Comparison of ENCODE assay signal across 19 cellular contexts in the genomic region with DNA sequence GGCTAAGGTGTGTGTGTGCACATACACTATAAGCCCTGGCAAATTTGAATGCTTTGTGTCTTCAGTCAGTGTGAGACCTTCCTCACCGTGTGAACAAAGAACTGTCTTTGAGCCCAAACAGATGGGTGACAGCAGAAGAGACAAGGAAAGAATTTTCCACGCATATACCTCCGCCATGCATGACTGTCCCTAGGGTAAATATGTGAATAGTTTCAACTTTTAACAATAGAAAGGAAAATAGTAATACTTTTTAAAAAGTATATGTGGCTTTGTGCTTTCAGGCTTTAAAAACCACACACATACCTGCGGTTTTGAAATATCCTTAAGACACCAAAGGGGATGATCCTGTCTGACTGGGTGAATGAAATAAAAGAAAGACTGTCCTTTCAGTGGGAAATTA.
DNase-seq lines count a peak whose midpoint lies in the region; TF ChIP-seq lines count a peak whose summit lies in the region.
"Had no signal": no experiment of that assay in that cellular context is flagged by ENCODE, and none has a peak within 500 bp of the region (broad histone marks: within the 10 kb centered on the region; RNA-seq: fewer than 3 reads in every experiment).

No MANE protein-coding gene starts in this region.

- no peak overlapping the region for H3K4me3 ChIP-seq in astrocyte of the cerebellum (ENCODE audit: low read depth, low read length)
- H3K4me3 ChIP-seq: neural progenitor cell, suprapubic skin had no signal

- DNase-seq in Caki2 (ENCODE audit: low read depth) (peak; percentile 70), LHCN-M2 (ENCODE audit: low read depth) (peak; percentile 81), astrocyte of the cerebellum (ENCODE audit: low read depth) (peak; percentile 68), iris pigment epithelial cell (ENCODE audit: low read depth) (peak; percentile 56), 8988T (no peak), glutamatergic neuron (no peak)
- DNase-seq in activated naive CD4-positive, alpha-beta T cell treated with Interleukin-2 at 50 U/mL for 16 hours = no peak
- no peak for DNase-seq in activated CD4-positive, CD25-positive, alpha-beta regulatory T cell (lab: John Stamatoyannopoulos, UW)
- DNase-seq: activated CD4-positive, alpha-beta T cell treated with anti-CD3 and anti-CD28 coated beads, Interleukin-2, amount 50 U/mL, for 48 hours; activated gamma-delta T cell treated with Interleukin-2 at 50 U/mL for 16 hours; CD4-positive, CD25-positive, alpha-beta regulatory T cell; hypothalamus; NCI-H1694 treated with DMSO at 0.1 percent for 48 hours; NCI-H345; NK-92 treated with Interleukin-12 subunit alpha and Interleukin-12 subunit beta, amount 100 ng/mL, for 24 hours; stimulated activated CD4-positive, alpha-beta T cell treated with anti-CD3 and anti-CD28 coated beads, Interleukin-4, amount 100 ng/mL, for 24 hours; T-helper 1 cell had no signal

- H3K27ac Mint-ChIP-seq in glutamatergic neuron (ENCODE audit: unreplicated experiment) = no peak overlapping the region
- H3K27ac Mint-ChIP-seq: CD4-positive, CD25-positive, alpha-beta regulatory T cell had no signal

- no peaks in the 10 kb centered on the region for H3K36me3 Mint-ChIP-seq in glutamatergic neuron (ENCODE audit: unreplicated experiment)
- H3K36me3 Mint-ChIP-seq: CD4-positive, CD25-positive, alpha-beta regulatory T cell; neural progenitor cell had no signal

- H3K4me3 Mint-ChIP-seq in glutamatergic neuron (ENCODE audit: unreplicated experiment) = no peak overlapping the region
- H3K4me3 Mint-ChIP-seq: CD4-positive, CD25-positive, alpha-beta regulatory T cell; neural progenitor cell had no signal

- peaks cover 11% of the 10 kb centered on the region for H3K4me1 Mint-ChIP-seq in glutamatergic neuron (ENCODE audit: low read depth, unreplicated experiment)
- H3K4me1 Mint-ChIP-seq: CD4-positive, CD25-positive, alpha-beta regulatory T cell had no signal

- H3K9me3 Mint-ChIP-seq in glutamatergic neuron (ENCODE audit: unreplicated experiment) = no peaks in the 10 kb centered on the region

- TF ChIP-seq CTCF in astrocyte of the cerebellum (IDR thresholded peaks at IDR 0.05; ENCODE audit: low read depth, low read length, missing control alignments) = no peak
- TF ChIP-seq CTCF in glutamatergic neuron (IDR thresholded peaks at IDR 0.05; ENCODE audit: partially characterized antibody, unreplicated experiment) = no peak

- in situ Hi-C loops in Caki2 (cut with HindIII; ENCODE audit: low pct_unique_long_range_greater_than_20kb, low sequenced_read_pairs) = no loop called here
- in situ Hi-C loops in astrocyte of the cerebellum (cut with HindIII; ENCODE audit: low sequenced_read_pairs) = no loop called here

- H3K27me3 Mint-ChIP-seq in glutamatergic neuron (ENCODE audit: unreplicated experiment) = no peaks in the 10 kb centered on the region
- H3K27me3 Mint-ChIP-seq: CD4-positive, CD25-positive, alpha-beta regulatory T cell had no signal

Comparison
In these comparisons a context has a peak if more than half of its experiments do, and no peak if none do; other contexts are left out.
1. DNase-seq: peak in Caki2 (single experiment), LHCN-M2 (single experiment), astrocyte of the cerebellum (single experiment) and iris pigment epithelial cell (single experiment); none in activated naive CD4-positive, alpha-beta T cell treated with Interleukin-2 at 50 U/mL for 16 hours (single experiment), 8988T (single experiment), glutamatergic neuron (single experiment) and activated CD4-positive, CD25-positive, alpha-beta regulatory T cell (0 of 4).